21 cellular contexts compared by ENCODE assay signal in genomic region chr7:16711730-16712129, GRCh38. TPM values are rescaled to one million over a fixed set of nuclear protein-coding genes. Genes with fewer than 3 reads are reported as not detected.
DNase-seq lines count a peak whose midpoint lies in the region; ATAC-seq, FAIRE-seq and TF ChIP-seq lines count a peak whose summit lies in the region.
"Had no signal": no experiment of that assay in that cellular context is flagged by ENCODE, and none has a peak within 500 bp of the region (broad histone marks: within the 10 kb centered on the region; RNA-seq: fewer than 3 reads in every experiment).

No MANE protein-coding gene starts in this region.

- H3K9me3 ChIP-seq in thyroid gland: no peaks in the 10 kb centered on the region
- H3K9me3 ChIP-seq: Peyer's patch, stomach had no signal

- ATAC-seq in HG02763 (IDR thresholded peaks at IDR 0.05; ENCODE audit: unreplicated experiment): no peak
- ATAC-seq in HG02981 (IDR thresholded peaks at IDR 0.05; ENCODE audit: unreplicated experiment): no peak
- ATAC-seq: GM12878, left ventricle myocardium superior had no signal

- H3K27me3 Mint-ChIP-seq in activated naive CD8-positive, alpha-beta T cell: no peaks in the 10 kb centered on the region

- intact Hi-C loops in thyroid gland (cut with DNase I): no loop called here

- H3K27ac Mint-ChIP-seq in activated naive CD8-positive, alpha-beta T cell: peak overlapping the region; percentile 54

- no peak for TF ChIP-seq CTCF in thyroid gland (IDR thresholded peaks at IDR 0.05)

- WGBS in thyroid gland, 2 donors: 94% methylated on average over 4 of the region's 4 CpGs

- H3K4me1 ChIP-seq in thyroid gland: no peaks in the 10 kb centered on the region
- H3K4me1 ChIP-seq: parathyroid adenoma, Peyer's patch, stomach had no signal

- peaks cover 18% of the 10 kb centered on the region for H3K4me1 Mint-ChIP-seq in activated naive CD8-positive, alpha-beta T cell (ENCODE audit: low read depth)

- DNase-seq in Daoy (ENCODE audit: low read depth) (peak; percentile 50), H54 (ENCODE audit: insufficient read length, low spot score) (no peak), glomerular visceral epithelial cell (ENCODE audit: extremely low spot score) (peak; percentile 35), thyroid gland (no peak), NCI-H526 (lab: John Stamatoyannopoulos, UW) (no peak)
- DNase-seq: activated CD8-positive, alpha-beta memory T cell treated with anti-CD3 and anti-CD28 coated beads, Interleukin-2, amount 50 U/mL, for 48 hours; C1 segment of cervical spinal cord; cortex of kidney; DMS79 treated with DMSO at 0.1 percent for 48 hours; Kasumi-1; left ventricle myocardium superior; NCI-H1930; NCI-H748 treated with DMSO at 0.1 percent for 48 hours; Peyer's patch; small intestine; stomach had no signal

- peaks cover 0 to 2% of the 10 kb centered on the region in 2 donors for H3K36me3 ChIP-seq in thyroid gland

- no peaks in the 10 kb centered on the region for H3K27me3 ChIP-seq in thyroid gland
- H3K27me3 ChIP-seq: Peyer's patch, stomach had no signal

- H3K9me3 Mint-ChIP-seq in activated naive CD8-positive, alpha-beta T cell (ENCODE audit: low read depth): no peaks in the 10 kb centered on the region

- peak; percentile 30 for FAIRE-seq in H54 (lab: Jason Lieb, UNC)
- FAIRE-seq: GM12878 had no signal

- H3K4me3 Mint-ChIP-seq in activated naive CD8-positive, alpha-beta T cell: no peak overlapping the region

- H3K4me3 ChIP-seq in thyroid gland (replicated peaks in 1 of 3): no peak overlapping the region
- H3K4me3 ChIP-seq: GM12878, Peyer's patch, stomach had no signal

- H3K36me3 Mint-ChIP-seq in activated naive CD8-positive, alpha-beta T cell: peaks cover 16% of the 10 kb centered on the region

- H3K27ac ChIP-seq in thyroid gland: no peak overlapping the region
- H3K27ac ChIP-seq: parathyroid adenoma, Peyer's patch, stomach had no signal

- no peak for TF ChIP-seq POLR2A in H54 (IDR thresholded peaks at IDR 0.05; ENCODE audit: low read depth, low read length)
- TF ChIP-seq POLR2A in thyroid gland (IDR thresholded peaks at IDR 0.05): no peak

RNA-seq across cellular contexts. Expression of gene TSPAN13, which starts 41.8 kb away (rescaled TPM):
- total RNA-seq in Daoy (2014; rRNA removed; shearing (Covaris generic)): 33.7 and 35.5 TPM in 2 replicates
- total RNA-seq in thyroid gland: 10 to 100 TPM; 16.8 to 31.1 (median 28.2) TPM

Comparison
In these comparisons a context has a peak if more than half of its experiments do, and no peak if none do; other contexts are left out.
1. DNase-seq: peak in Daoy (single experiment) and glomerular visceral epithelial cell (single experiment); none in H54 (single experiment), thyroid gland (0 of 2) and NCI-H526 (0 of 2).